In genomic region chr19:10688545-10689280, GRCh38 we compare ENCODE assay signal across 19 cellular contexts.
"Had no signal": no experiment of that assay in that cellular context is flagged by ENCODE, and none has a peak within 500 bp of the region (broad histone marks: within the 10 kb centered on the region; RNA-seq: fewer than 3 reads in every experiment).

No MANE protein-coding gene starts in this region.

- H3K27me3 Mint-ChIP-seq: naive thymus-derived CD4-positive, alpha-beta T cell had no signal

- ATAC-seq: activated CD8-positive, alpha-beta T cell treated with anti-CD3 and anti-CD28 coated beads, Interleukin-2, amount 10 ng/mL, durations not matched to agents 7 days and 5 days; left colon; naive thymus-derived CD4-positive, alpha-beta T cell; sciatic nerve had no signal

- H3K27ac Mint-ChIP-seq: activated CD8-positive, alpha-beta T cell treated with anti-CD3 and anti-CD28 coated beads, Interleukin-2, amount 10 ng/mL, durations not matched to agents 7 days and 5 days; activated T-helper 2 cell treated with anti-CD3 and anti-CD28 coated beads, Interferon-gamma antibody, Interleukin-2, Interleukin-4, amounts not matched to agents 10 μg/mL and 5 μg/mL and 100 μg/mL, durations not matched to agents 14 hours and 24 hours and 36 hours had no signal

- H3K4me3 ChIP-seq: lung, prostate gland, spleen, testis had no signal

- H3K9me3 ChIP-seq: prostate gland, spleen, testis had no signal

- H3K4me3 Mint-ChIP-seq: activated CD8-positive, alpha-beta T cell treated with anti-CD3 and anti-CD28 coated beads, Interleukin-2, amount 10 ng/mL, durations not matched to agents 7 days and 5 days; naive thymus-derived CD4-positive, alpha-beta T cell had no signal

- H3K4me1 ChIP-seq: prostate gland, spleen had no signal

- DNase-seq: activated CD4-positive, alpha-beta T cell treated with anti-CD3 and anti-CD28 coated beads for 4 hours; activated CD8-positive, alpha-beta memory T cell treated with anti-CD3 and anti-CD28 coated beads, Interleukin-2, amount 50 U/mL, for 48 hours; activated CD8-positive, alpha-beta T cell treated with anti-CD3 and anti-CD28 coated beads, Interleukin-2, amount 10 ng/mL, durations not matched to agents 7 days and 5 days; activated naive CD4-positive, alpha-beta T cell treated with anti-CD3 and anti-CD28 coated beads, Interleukin-2, amount 50 U/mL, for 16 hours; amygdala; brain microvascular endothelial cell; dermis blood vessel endothelial cell; left colon; naive thymus-derived CD4-positive, alpha-beta T cell; nucleus accumbens; spleen; stimulated activated CD4-positive, alpha-beta T cell treated with anti-CD3 and anti-CD28 coated beads, Interleukin-1b, Interleukin-23, amount 100 ng/mL, for 48 hours; stimulated activated naive CD4-positive, alpha-beta T cell treated with Interleukin-2 at 50 U/mL for 16 hours; testis had no signal

- H3K9me3 Mint-ChIP-seq: activated T-helper 2 cell treated with anti-CD3 and anti-CD28 coated beads, Interferon-gamma antibody, Interleukin-2, Interleukin-4, amounts not matched to agents 10 μg/mL and 5 μg/mL and 100 μg/mL, durations not matched to agents 14 hours and 24 hours and 36 hours had no signal

- H3K27ac ChIP-seq: brain microvascular endothelial cell, prostate gland, spleen, testis, VCaP had no signal
